6 cellular contexts compared by ENCODE assay signal in genomic region chr11:28482666-28483065, GRCh38.
"Had no signal": no experiment of that assay in that cellular context is flagged by ENCODE, and none has a peak within 500 bp of the region (broad histone marks: within the 10 kb centered on the region; RNA-seq: fewer than 3 reads in every experiment).

No MANE protein-coding gene starts in this region.

- H3K4me3 ChIP-seq: HAP-1 had no signal

- DNase-seq: GOT3, H7, KBM-7 had no signal

- H3K4me1 ChIP-seq: HAP-1 had no signal

- H3K27ac Mint-ChIP-seq: IgD-negative memory B cell had no signal

- H3K36me3 Mint-ChIP-seq: IgD-negative memory B cell had no signal

- H3K36me3 ChIP-seq: HAP-1 had no signal

- H3K27me3 Mint-ChIP-seq: IgD-negative memory B cell had no signal

- H3K4me1 Mint-ChIP-seq: IgD-negative memory B cell had no signal

- H3K4me3 Mint-ChIP-seq: IgD-negative memory B cell had no signal

- H3K9me3 ChIP-seq: HAP-1 had no signal

- H3K9me3 Mint-ChIP-seq: IgD-negative memory B cell had no signal

- ATAC-seq: HCT116 had no signal
